Comparison of ENCODE assay signal across 9 cellular contexts in genomic region chr18:49562481-49563129, GRCh38. TPM values are rescaled to one million over a fixed set of nuclear protein-coding genes. Genes with fewer than 3 reads are reported as not detected.
DNase-seq lines count a peak whose midpoint lies in the region; ATAC-seq and TF ChIP-seq lines count a peak whose summit lies in the region.
"Had no signal": no experiment of that assay in that cellular context is flagged by ENCODE, and none has a peak within 500 bp of the region (broad histone marks: within the 10 kb centered on the region; RNA-seq: fewer than 3 reads in every experiment).

No MANE protein-coding gene starts in this region.

- H3K27ac ChIP-seq in testis = no peak overlapping the region

- H3K27me3 Mint-ChIP-seq in activated T-cell treated with anti-CD3 and anti-CD28 coated beads, Interleukin-2, amount 50 U/mL, for 24 hours = peaks cover 88% of the 10 kb centered on the region

- peaks cover 18% of the 10 kb centered on the region for H3K4me1 ChIP-seq in testis

- peak overlapping the region; percentile 63 for H3K4me3 Mint-ChIP-seq in activated T-cell treated with anti-CD3 and anti-CD28 coated beads, Interleukin-2, amount 50 U/mL, for 24 hours

- no peaks in the 10 kb centered on the region for H3K36me3 ChIP-seq in testis (ENCODE audit: low read depth, missing control alignments)

- H3K27me3 ChIP-seq in testis = no peaks in the 10 kb centered on the region

- TF ChIP-seq CTCF in cardiac fibroblast (IDR thresholded peaks at IDR 0.05; ENCODE audit: low read depth, low read length) (no peak), testis (IDR thresholded peaks at IDR 0.05) (no peak)

- WGBS in testis, 2 donors = 36 to 44% methylated on average over 11 of the region's 11 CpGs

- H3K9me3 Mint-ChIP-seq in activated T-cell treated with anti-CD3 and anti-CD28 coated beads, Interleukin-2, amount 50 U/mL, for 24 hours = no peaks in the 10 kb centered on the region

- peak; percentile 28 for DNase-seq in activated T-cell treated with anti-CD3 and anti-CD28 coated beads, Interleukin-2, amount 50 U/mL, for 24 hours
- DNase-seq in activated T-cell treated with anti-CD3 and anti-CD28 coated beads for 4 hours (no peak), cardiac fibroblast (ENCODE audit: low read depth in 2 of 2) (peak in 1 of 2 donors; percentile 43), left lobe of liver (ENCODE audit: low spot score) (no peak), testis (peak; percentile 59), AML-193 (lab: John Stamatoyannopoulos, UW) (no peak)
- DNase-seq: OCI-M1 had no signal

- peak overlapping the region; percentile 60 to 76 for H3K4me3 ChIP-seq in cardiac fibroblast (replicated peaks in 1 of 2; ENCODE audit: low read depth in 2 of 2, low read length in 2 of 2)
- H3K4me3 ChIP-seq in testis = peak overlapping the region in 1 of 2 donors; percentile 37

- no peak for TF ChIP-seq POLR2A in testis (IDR thresholded peaks at IDR 0.05)

- intact Hi-C loops in testis (cut with DNase I; ENCODE audit: low total_unique reads) = no loop called here

- H3K27ac Mint-ChIP-seq in activated T-cell treated with anti-CD3 and anti-CD28 coated beads, Interleukin-2, amount 50 U/mL, for 24 hours = no peak overlapping the region

- no peaks in the 10 kb centered on the region for H3K36me3 Mint-ChIP-seq in activated T-cell treated with anti-CD3 and anti-CD28 coated beads, Interleukin-2, amount 50 U/mL, for 24 hours (ENCODE audit: low read depth)

- H3K4me1 Mint-ChIP-seq in activated T-cell treated with anti-CD3 and anti-CD28 coated beads, Interleukin-2, amount 50 U/mL, for 24 hours (ENCODE audit: low read depth) = peaks cover 31% of the 10 kb centered on the region

- no peaks in the 10 kb centered on the region for H3K9me3 ChIP-seq in testis

- ATAC-seq in left lobe of liver (peak; percentile 2), HG03571 (IDR thresholded peaks at IDR 0.05; ENCODE audit: unreplicated experiment) (no peak), GM19328 (IDR thresholded peaks at IDR 0.05; ENCODE audit: unreplicated experiment) (no peak)

RNA-seq across cellular contexts. Expression of gene LIPG, which starts 0.7 kb away (rescaled TPM):
- 89.4 TPM for total RNA-seq in left lobe of liver
- 10 to 100 TPM; 25.4 to 48.0 TPM for total RNA-seq in testis
- 35.2 TPM for polyA plus RNA-seq in testis (ENCODE audit: insufficient read depth, low read depth, low replicate concordance)

Comparison
In these comparisons a context has a peak if more than half of its experiments do, and no peak if none do; other contexts are left out.
1. DNase-seq: peak in activated T-cell treated with anti-CD3 and anti-CD28 coated beads, Interleukin-2, amount 50 U/mL, for 24 hours (single experiment) and testis (single experiment); none in activated T-cell treated with anti-CD3 and anti-CD28 coated beads for 4 hours (single experiment), left lobe of liver (single experiment) and AML-193 (0 of 2).